In genomic region chr12:57864382-57864781, GRCh38 we compare ENCODE assay signal across 8 cellular contexts. TPM values are rescaled to one million over a fixed set of nuclear protein-coding genes. Genes with fewer than 3 reads are reported as not detected.
DNase-seq lines count a peak whose midpoint lies in the region; TF ChIP-seq lines count a peak whose summit lies in the region.

No MANE protein-coding gene starts in this region.

- H3K79me2 ChIP-seq in Karpas-422 (ENCODE audit: low read length): no peaks in the 10 kb centered on the region

- DNase-seq in T-helper 2 cell treated with Interferon-gamma antibody and Interleukin-4, amounts not matched to agents 5 μg/mL and 100 μg/mL, for 36 hours (ENCODE audit: low spot score): no peak
- DNase-seq in T-helper 2 cell: no peak
- no peak for DNase-seq in activated naive CD8-positive, alpha-beta T cell treated with anti-CD3 and anti-CD28 coated beads for 36 hours
- no peak for DNase-seq in immature natural killer cell
- DNase-seq in tibial artery: no peak
- no peak for DNase-seq in Karpas-422
- no peak for DNase-seq in stimulated activated CD4-positive, alpha-beta T cell treated with anti-CD3 and anti-CD28 coated beads, Interleukin-1b, Interleukin-23, amount 100 ng/mL, for 48 hours
- no peak for DNase-seq in GM13976 (ENCODE audit: low spot score)

- intact Hi-C loops in tibial artery (cut with DNase I; ENCODE audit: low total_unique reads): no loop called here

- TF ChIP-seq CTCF in tibial artery (IDR thresholded peaks at IDR 0.05): peak in 1 of 2 experiments; percentile 4
- no peak for TF ChIP-seq CTCF in GM13976 (IDR thresholded peaks at IDR 0.05; ENCODE audit: borderline replicate concordance, control extremely low read depth, extremely low read depth, insufficient read depth, missing control alignments)

- H3K9me3 ChIP-seq in tibial artery (no peaks in the 10 kb centered on the region), Karpas-422 (ENCODE audit: low read length) (no peaks in the 10 kb centered on the region)

- H3K4me1 Mint-ChIP-seq in T-helper 2 cell treated with Interferon-gamma antibody and Interleukin-4, amounts not matched to agents 5 μg/mL and 100 μg/mL, for 36 hours (ENCODE audit: low read depth): peaks cover 7% of the 10 kb centered on the region
- H3K4me1 Mint-ChIP-seq in activated naive CD8-positive, alpha-beta T cell treated with anti-CD3 and anti-CD28 coated beads for 36 hours: peaks cover 6% of the 10 kb centered on the region
- peaks cover 6 to 11% of the 10 kb centered on the region in 2 donors for H3K4me1 Mint-ChIP-seq in immature natural killer cell

- no peaks in the 10 kb centered on the region for H3K36me3 Mint-ChIP-seq in T-helper 2 cell treated with Interferon-gamma antibody and Interleukin-4, amounts not matched to agents 5 μg/mL and 100 μg/mL, for 36 hours (ENCODE audit: low read depth)
- no peaks in the 10 kb centered on the region for H3K36me3 Mint-ChIP-seq in activated naive CD8-positive, alpha-beta T cell treated with anti-CD3 and anti-CD28 coated beads for 36 hours
- H3K36me3 Mint-ChIP-seq in immature natural killer cell: no peaks in the 10 kb centered on the region

- no peaks in the 10 kb centered on the region for H3K27me3 ChIP-seq in tibial artery
- H3K27me3 ChIP-seq in Karpas-422 (ENCODE audit: low read length): 0 out of 2 replicates have a peak, but pooled peaks cover 2% of the 10 kb centered on the region

- H3K4me3 ChIP-seq in tibial artery (peak overlapping the region; percentile 59 to 65), Karpas-422 (ENCODE audit: low read length) (no peak overlapping the region)

- peak overlapping the region; percentile 56 for H3K4me3 Mint-ChIP-seq in T-helper 2 cell treated with Interferon-gamma antibody and Interleukin-4, amounts not matched to agents 5 μg/mL and 100 μg/mL, for 36 hours
- H3K4me3 Mint-ChIP-seq in activated naive CD8-positive, alpha-beta T cell treated with anti-CD3 and anti-CD28 coated beads for 36 hours: peak overlapping the region; percentile 63
- H3K4me3 Mint-ChIP-seq in immature natural killer cell: peak overlapping the region in 4 of 5 donors; percentile 40 to 67 (median 62)

- no peak overlapping the region for H2AFZ ChIP-seq in Karpas-422 (ENCODE audit: low read length)

- no peak overlapping the region for H3K27ac Mint-ChIP-seq in T-helper 2 cell treated with Interferon-gamma antibody and Interleukin-4, amounts not matched to agents 5 μg/mL and 100 μg/mL, for 36 hours
- H3K27ac Mint-ChIP-seq in activated naive CD8-positive, alpha-beta T cell treated with anti-CD3 and anti-CD28 coated beads for 36 hours: no peak overlapping the region
- H3K27ac Mint-ChIP-seq in immature natural killer cell: no peak overlapping the region

- H3K9me2 ChIP-seq in Karpas-422 (replicated peaks; ENCODE audit: insufficient read depth, low read length): no peaks in the 10 kb centered on the region

- H3K27me3 Mint-ChIP-seq in T-helper 2 cell treated with Interferon-gamma antibody and Interleukin-4, amounts not matched to agents 5 μg/mL and 100 μg/mL, for 36 hours (ENCODE audit: low read depth): peaks cover 36% of the 10 kb centered on the region
- peaks cover 18% of the 10 kb centered on the region for H3K27me3 Mint-ChIP-seq in activated naive CD8-positive, alpha-beta T cell treated with anti-CD3 and anti-CD28 coated beads for 36 hours
- peaks cover 5 to 31% (median 11%) of the 10 kb centered on the region in 3 donors for H3K27me3 Mint-ChIP-seq in immature natural killer cell (ENCODE audit: low read depth in 3 of 3)

- H3K4me2 ChIP-seq in Karpas-422 (ENCODE audit: low read depth, low read length, poor library complexity, severe bottlenecking): no peak overlapping the region

- no peaks in the 10 kb centered on the region for H4K20me1 ChIP-seq in Karpas-422 (ENCODE audit: insufficient read depth, low read depth, low read length)

- no peaks in the 10 kb centered on the region for H3K9me3 Mint-ChIP-seq in T-helper 2 cell treated with Interferon-gamma antibody and Interleukin-4, amounts not matched to agents 5 μg/mL and 100 μg/mL, for 36 hours
- H3K9me3 Mint-ChIP-seq in activated naive CD8-positive, alpha-beta T cell treated with anti-CD3 and anti-CD28 coated beads for 36 hours: no peaks in the 10 kb centered on the region
- peaks cover 0 to 2% (median 0%) of the 10 kb centered on the region in 6 donors for H3K9me3 Mint-ChIP-seq in immature natural killer cell

- in situ Hi-C loops in GM13976 (cut with MboI; ENCODE audit: low sequenced_read_pairs, unreplicated experiment): no loop called here

- H3K27ac ChIP-seq in tibial artery (peak overlapping the region; percentile 91), Karpas-422 (ENCODE audit: low read length) (no peak overlapping the region)

- H3K4me1 ChIP-seq in tibial artery (peaks cover 0 to 35% (median 26%) of the 10 kb centered on the region in 4 donors), Karpas-422 (ENCODE audit: low read length) (peaks cover 9% of the 10 kb centered on the region)

- H3K36me3 ChIP-seq in tibial artery (no peaks in the 10 kb centered on the region), Karpas-422 (ENCODE audit: insufficient read depth, low read length) (no peaks in the 10 kb centered on the region)

- H3K9ac ChIP-seq in Karpas-422 (ENCODE audit: low read length): no peak overlapping the region

RNA-seq across cellular contexts. Expression of gene CTDSP2, which starts 17.9 kb away (rescaled TPM):
- 10 to 100 TPM; 91.4 to 94.3 TPM for total RNA-seq in activated naive CD8-positive, alpha-beta T cell treated with anti-CD3 and anti-CD28 coated beads for 36 hours
- polyA plus RNA-seq in immature natural killer cell: 10 to 100 TPM; 30.6 to 51.8 (median 36.5) TPM
- 10.9 and 14.2 TPM in 2 replicates for total RNA-seq in Karpas-422 (2014; rRNA removed; shearing (Covaris generic); ENCODE audit: low replicate concordance)

RNA-seq across cellular contexts. Expression of gene AVIL, which starts 45.8 kb away (rescaled TPM):
- 1 to 10 TPM; 1.2 to 1.8 TPM for total RNA-seq in activated naive CD8-positive, alpha-beta T cell treated with anti-CD3 and anti-CD28 coated beads for 36 hours
- under 1 TPM in 2 of 3 donors, not detected in 1; 0.40 to 0.95 TPM for polyA plus RNA-seq in immature natural killer cell
- total RNA-seq in Karpas-422 (2014; rRNA removed; shearing (Covaris generic); ENCODE audit: low replicate concordance): 1.7 TPM in 1 of 2 replicates, not detected in the other
